Comparison of ENCODE assay signal across 1 cellular context in genomic region chr7:31778296-31778695, GRCh38.
TF ChIP-seq lines count a peak whose summit lies in the region.

No MANE protein-coding gene starts in this region.

TF ChIP-seq in IMR-90, 13 proteins besides CTCF, POLR2A, EP300 and RAD21 (continued from another document):
- TF ChIP-seq NFE2L2 (IDR thresholded peaks at IDR 0.05; ENCODE audit: low read depth, low read length) (no peak), USF2 (IDR thresholded peaks at IDR 0.05; ENCODE audit: low read depth, low read length) (no peak)
